ENCODE assay signal across 9 cellular contexts in the genomic region with DNA sequence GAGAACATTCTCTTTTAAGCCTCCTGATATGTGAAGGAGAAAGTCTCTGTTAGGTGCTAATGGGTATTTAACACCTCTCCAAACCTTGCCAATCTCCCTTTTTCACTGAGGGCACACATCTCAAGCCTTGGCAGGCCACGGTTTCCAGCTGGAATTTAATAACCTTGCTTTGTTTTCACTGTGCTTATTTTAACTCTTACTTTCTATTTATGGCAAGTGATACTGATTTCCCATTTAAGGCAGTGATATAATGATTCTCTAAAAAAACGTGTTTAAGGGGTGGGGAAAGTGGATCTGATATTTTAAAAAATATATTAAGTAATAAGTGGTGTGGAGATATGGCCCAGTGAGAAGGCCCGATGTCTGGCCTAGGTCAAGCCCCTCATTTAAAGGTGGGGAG. TPM values are rescaled to one million over a fixed set of nuclear protein-coding genes. Genes with fewer than 3 reads are reported as not detected.
DNase-seq lines count a peak whose midpoint lies in the region; ATAC-seq, FAIRE-seq and TF ChIP-seq lines count a peak whose summit lies in the region.
"Had no signal": no experiment of that assay in that cellular context is flagged by ENCODE, and none has a peak within 500 bp of the region (broad histone marks: within the 10 kb centered on the region; RNA-seq: fewer than 3 reads in every experiment).

No MANE protein-coding gene starts in this region.

- no peak overlapping the region for H2BK120ac ChIP-seq in mesendoderm (ENCODE audit: low read depth, low read length)

- peak overlapping the region; percentile 56 for H3K4me3 Mint-ChIP-seq in GM23338

- H3K4me1 ChIP-seq in GM23338 (ENCODE audit: insufficient read depth) (peaks cover 8% of the 10 kb centered on the region), OCI-LY3 (ENCODE audit: low read length) (no peaks in the 10 kb centered on the region), mesendoderm (ENCODE audit: control insufficient read depth, low read depth, low read length) (no peaks in the 10 kb centered on the region)

- H2BK15ac ChIP-seq in mesendoderm (replicated peaks; ENCODE audit: low read depth) = no peak overlapping the region

- H3K79me2 ChIP-seq in GM23338 (replicated peaks; ENCODE audit: insufficient read depth) = no peaks in the 10 kb centered on the region
- no peaks in the 10 kb centered on the region for H3K79me2 ChIP-seq in OCI-LY3 (ENCODE audit: low read length)
- no peaks in the 10 kb centered on the region for H3K79me2 ChIP-seq in mesendoderm (ENCODE audit: control insufficient read depth, insufficient read depth, low read length)

- no peak overlapping the region for H3K56ac ChIP-seq in mesendoderm (ENCODE audit: low read length)

- no peak overlapping the region for H2AK5ac ChIP-seq in mesendoderm (ENCODE audit: low read length)

- ATAC-seq in GM23338 = no peak
- ATAC-seq in GM18873 (IDR thresholded peaks at IDR 0.05; ENCODE audit: low FRiP score, unreplicated experiment) = no peak

- no peak overlapping the region for H4K5ac ChIP-seq in mesendoderm (ENCODE audit: low read length)

- H2BK5ac ChIP-seq in mesendoderm (ENCODE audit: low read length) = no peak overlapping the region

- H3K4me1 Mint-ChIP-seq in GM23338 = peaks cover 33% of the 10 kb centered on the region

- H3K9me2 ChIP-seq in GM23338 (ENCODE audit: insufficient read depth) = no peaks in the 10 kb centered on the region

- H4K20me1 ChIP-seq in GM23338 (replicated peaks; ENCODE audit: insufficient read depth) = no peaks in the 10 kb centered on the region
- no peaks in the 10 kb centered on the region for H4K20me1 ChIP-seq in OCI-LY3 (ENCODE audit: insufficient read depth, low read length)

- no peak for DNase-seq in GM23338 (ENCODE audit: low spot score)
- DNase-seq in epithelial cell of esophagus (ENCODE audit: low read depth) = no peak
- no peak for DNase-seq in skeletal muscle cell (ENCODE audit: low read depth)
- DNase-seq in D721Med (ENCODE audit: insufficient read length, low spot score) = no peak
- no peak for DNase-seq in mesendoderm
- DNase-seq in cerebellar cortex (ENCODE audit: low spot score) = no peak

- H3K4me2 ChIP-seq in GM23338 (peak overlapping the region; percentile 79), OCI-LY3 (ENCODE audit: low read length) (peak overlapping the region; percentile 58), mesendoderm (ENCODE audit: low read length) (no peak overlapping the region)

- H2AFZ ChIP-seq in GM23338 = peak overlapping the region; percentile 83; the same call in 1 of the 2 replicates
- H2AFZ ChIP-seq in OCI-LY3 (ENCODE audit: low read depth, low read length) = no peak overlapping the region

- H3K36me3 ChIP-seq in GM23338 (ENCODE audit: insufficient read depth) (no peaks in the 10 kb centered on the region), OCI-LY3 (replicated peaks; ENCODE audit: low read depth, low read length) (no peaks in the 10 kb centered on the region), mesendoderm (ENCODE audit: control insufficient read depth, insufficient read depth, low read length) (no peaks in the 10 kb centered on the region)

- H3K79me1 ChIP-seq in mesendoderm (ENCODE audit: low read length) = no peaks in the 10 kb centered on the region

- H3K27ac ChIP-seq in GM23338 (ENCODE audit: low read depth) (no peak overlapping the region), OCI-LY3 (ENCODE audit: low read length) (no peak overlapping the region), mesendoderm (ENCODE audit: low read depth, low read length) (no peak overlapping the region)

- H3K9me3 ChIP-seq in OCI-LY3 (ENCODE audit: insufficient read depth, low read length) = no peaks in the 10 kb centered on the region

- H3K27me3 ChIP-seq in GM23338 (ENCODE audit: insufficient read depth) (peaks cover 32% of the 10 kb centered on the region), OCI-LY3 (ENCODE audit: low read depth, low read length) (peaks cover 41% of the 10 kb centered on the region), mesendoderm (ENCODE audit: insufficient read depth, low read length, poor library complexity) (peaks cover 6% of the 10 kb centered on the region)

- H3K9ac ChIP-seq in OCI-LY3 (ENCODE audit: low read length) = no peak overlapping the region
- no peak overlapping the region for H3K9ac ChIP-seq in mesendoderm (ENCODE audit: low read length)

- H3K27ac Mint-ChIP-seq in GM23338 = no peak overlapping the region

- WGBS in mesendoderm (ENCODE audit: extremely low coverage, insufficient coverage, low lambda C conversion rate) = 100% methylated on average over 1 of the region's 3 CpGs

- no peak overlapping the region for H4K8ac ChIP-seq in mesendoderm (ENCODE audit: low read depth, low read length)

- peaks cover 34% of the 10 kb centered on the region for H3K27me3 Mint-ChIP-seq in GM23338 (ENCODE audit: insufficient read depth, low read depth, poor library complexity)

- no peaks in the 10 kb centered on the region for H3K36me3 Mint-ChIP-seq in GM23338 (ENCODE audit: low read depth)

- FAIRE-seq in D721Med (lab: Jason Lieb, UNC) = no peak
- FAIRE-seq: GM12878 had no signal

- H3K4me3 ChIP-seq in GM23338 = peak overlapping the region; percentile 57
- peak overlapping the region; percentile 67; the same call in 1 of the 2 replicates for H3K4me3 ChIP-seq in OCI-LY3 (ENCODE audit: low read length)
- H3K4me3 ChIP-seq in epithelial cell of esophagus (ENCODE audit: low read length) = peak overlapping the region; percentile 30
- H3K4me3 ChIP-seq in skeletal muscle cell (ENCODE audit: low read depth, low read length) = peak overlapping the region; percentile 45
- no peak overlapping the region for H3K4me3 ChIP-seq in mesendoderm (ENCODE audit: low read length)

- peaks cover 14% of the 10 kb centered on the region for H3F3A ChIP-seq in GM23338 (replicated peaks; ENCODE audit: low read depth)

- no peak overlapping the region for H3K18ac ChIP-seq in mesendoderm (ENCODE audit: low read length)

- no peak for TF ChIP-seq CTCF in GM23338 (conservative IDR thresholded peaks at IDR 0.05; ENCODE audit: low read depth in 2 of 2)
- TF ChIP-seq CTCF in OCI-LY3 (IDR thresholded peaks at IDR 0.05; ENCODE audit: low read depth, low read length) = no peak
- TF ChIP-seq CTCF in epithelial cell of esophagus (IDR thresholded peaks at IDR 0.05; ENCODE audit: insufficient read depth, low read depth, low read length, missing control alignments) = no peak
- no peak for TF ChIP-seq CTCF in D721Med (IDR thresholded peaks at IDR 0.05; ENCODE audit: insufficient read depth, missing control alignments)

- no peaks in the 10 kb centered on the region for H3K9me3 Mint-ChIP-seq in GM23338

- H3K4ac ChIP-seq in mesendoderm (ENCODE audit: low read depth, low read length) = no peak overlapping the region

- no peak overlapping the region for H3K23ac ChIP-seq in mesendoderm (ENCODE audit: low read length)

TF ChIP-seq in GM23338, 12 proteins besides CTCF, POLR2A, EP300 and RAD21 (continues in another document):
- TF ChIP-seq CREB1 (CRISPR knock-in tag; IDR thresholded peaks at IDR 0.05; ENCODE audit: low read depth) = no peak
- TF ChIP-seq ZNF114 (CRISPR knock-in tag; IDR thresholded peaks at IDR 0.05) = no peak
- TF ChIP-seq JUNB (IDR thresholded peaks at IDR 0.05; ENCODE audit: unreplicated experiment) = no peak
- no peak for TF ChIP-seq NANOG (IDR thresholded peaks at IDR 0.05; ENCODE audit: borderline replicate concordance)
- no peak for TF ChIP-seq STAT1 (IDR thresholded peaks at IDR 0.05; ENCODE audit: unreplicated experiment)

RNA-seq across cellular contexts. Expression of a gene that starts 1.1 kb away (rescaled TPM):
- total RNA-seq in GM23338 (2014; rRNA removed; shearing (Covaris generic)) = 3.2 and 3.6 TPM in 2 replicates
- polyA plus RNA-seq in GM23338 (2016; fragmentation: Nextera tagmentation; extraction: Ambion mirVana) = 1.2 and 1.5 TPM in 2 replicates
- polyA plus RNA-seq in mesendoderm (2013, experiment 1 of 2) = 0.81 TPM
- 0.85 TPM for polyA plus RNA-seq in mesendoderm (2013, experiment 2 of 2)
- total RNA-seq: GM12878 had no signal
